In genomic region chr3:130741946-130742610, GRCh38 we compare ENCODE assay signal across 1 cellular context.
TF ChIP-seq lines count a peak whose summit lies in the region.

No MANE protein-coding gene starts in this region.

TF ChIP-seq in K562, 482 proteins besides CTCF, POLR2A, EP300 and RAD21 (continued from another document):
- TF ChIP-seq CHD7 (IDR thresholded peaks at IDR 0.05; ENCODE audit: low read depth, low read length): no peak
- no peak for TF ChIP-seq CEBPG (CRISPR knock-in tag; IDR thresholded peaks at IDR 0.05)
- peak in 1 of 2 experiments; percentile 50; a peak in 2 of 4 replicates for TF ChIP-seq CEBPG (tag; conservative IDR thresholded peaks at IDR 0.05 in 1 of 2, IDR thresholded peaks at IDR 0.05 in 1 of 2)
- no peak for TF ChIP-seq ZNF354B (CRISPR knock-in tag; IDR thresholded peaks at IDR 0.05)
- no peak for TF ChIP-seq SMAD1 (IDR thresholded peaks at IDR 0.05; ENCODE audit: low read depth, low read length, partially characterized antibody)
- TF ChIP-seq ZNF316 (IDR thresholded peaks at IDR 0.05): peak; percentile 79
- peak; percentile 55 for TF ChIP-seq MAFG (tag; conservative IDR thresholded peaks at IDR 0.05)
- no peak for TF ChIP-seq POU5F1 (IDR thresholded peaks at IDR 0.05; ENCODE audit: borderline replicate concordance, low read depth, low read length, partially characterized antibody)
- TF ChIP-seq C11orf30 (IDR thresholded peaks at IDR 0.05; ENCODE audit: low read depth): peak; percentile 58
- TF ChIP-seq TEAD4 (IDR thresholded peaks at IDR 0.05; ENCODE audit: low read length): no peak
- TF ChIP-seq TEAD4 (CRISPR knock-in tag; IDR thresholded peaks at IDR 0.05; ENCODE audit: borderline replicate concordance): no peak
- peak; percentile 31; the same call in 1 of the 2 replicates for TF ChIP-seq MAFK (IDR thresholded peaks at IDR 0.05; ENCODE audit: low read length)
- TF ChIP-seq CEBPB (tag; IDR thresholded peaks at IDR 0.05): peak; percentile 68
TF ChIP-seq in K562: peak in this region for 7.
